ENCODE assay signal across 19 cellular contexts in the genomic region with DNA sequence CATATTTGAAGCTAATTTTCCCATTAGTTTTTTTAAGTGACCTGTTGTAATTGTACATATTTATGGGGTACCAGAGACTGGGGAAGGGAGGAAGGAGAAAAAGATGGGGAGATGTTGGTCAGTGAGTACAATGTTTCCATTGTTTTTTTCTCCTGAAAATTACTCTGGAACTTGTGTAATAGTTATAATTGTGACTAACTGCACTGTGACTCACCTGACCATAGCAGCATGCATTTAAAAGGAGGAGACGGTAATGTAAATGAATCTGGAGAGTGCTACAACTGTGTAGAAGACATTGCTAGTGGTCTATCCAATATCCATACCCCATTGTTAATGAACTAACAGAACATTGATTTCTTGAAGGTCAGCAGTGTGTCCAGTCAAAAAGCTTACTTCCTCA.
DNase-seq lines count a peak whose midpoint lies in the region; ATAC-seq and TF ChIP-seq lines count a peak whose summit lies in the region.
"Had no signal": no experiment of that assay in that cellular context is flagged by ENCODE, and none has a peak within 500 bp of the region (broad histone marks: within the 10 kb centered on the region; RNA-seq: fewer than 3 reads in every experiment).

No MANE protein-coding gene starts in this region.

- no TSS peak for BruUV-seq in MCF 10A (replicated peaks; lab: Mats Ljungman, UMichigan)

- H3K9me3 ChIP-seq in breast epithelium, result no peaks in the 10 kb centered on the region
- H3K9me3 ChIP-seq in RWPE2 (ENCODE audit: severe bottlenecking), result no peaks in the 10 kb centered on the region
- H3K9me3 ChIP-seq: A549, thoracic aorta had no signal

- H3K4me3 Mint-ChIP-seq in MCF 10A (ENCODE audit: unreplicated experiment), result no peak overlapping the region
- H3K4me3 Mint-ChIP-seq: CD14-positive monocyte; effector memory CD8-positive, alpha-beta T cell; IgD-negative memory B cell had no signal

- H3K9me3 Mint-ChIP-seq in MCF 10A (ENCODE audit: unreplicated experiment), result no peaks in the 10 kb centered on the region
- H3K9me3 Mint-ChIP-seq: IgD-negative memory B cell had no signal

- H3K27ac ChIP-seq in breast epithelium, result no peak overlapping the region
- peak overlapping the region; percentile 29 for H3K27ac ChIP-seq in RWPE2 (ENCODE audit: poor library complexity, severe bottlenecking)
- H3K27ac ChIP-seq: A549, PC-9, thoracic aorta had no signal

- TF ChIP-seq CTCF in MCF 10A (IDR thresholded peaks at IDR 0.05; ENCODE audit: unreplicated experiment) (no peak), breast epithelium (IDR thresholded peaks at IDR 0.05) (no peak), RWPE2 (IDR thresholded peaks at IDR 0.05; ENCODE audit: poor library complexity, severe bottlenecking) (no peak), fibroblast of pulmonary artery (IDR thresholded peaks at IDR 0.05; ENCODE audit: low read length, missing control alignments) (no peak)

- intact Hi-C loops in MCF 10A (cut with micrococcal nuclease) (no loop called here), breast epithelium (cut with DNase I; ENCODE audit: low total_unique reads) (no loop called here)

- no peaks in the 10 kb centered on the region for H3K4me1 ChIP-seq in breast epithelium
- peaks cover 10% of the 10 kb centered on the region for H3K4me1 ChIP-seq in RWPE2 (ENCODE audit: insufficient read depth, poor library complexity, severe bottlenecking)
- H3K4me1 ChIP-seq: A549 had no signal

- no peak overlapping the region for H3K27ac Mint-ChIP-seq in MCF 10A (ENCODE audit: low read depth, unreplicated experiment)
- H3K27ac Mint-ChIP-seq: effector memory CD8-positive, alpha-beta T cell; IgD-negative memory B cell had no signal

- no peaks in the 10 kb centered on the region for H3K27me3 Mint-ChIP-seq in MCF 10A (ENCODE audit: insufficient read depth, unreplicated experiment)
- H3K27me3 Mint-ChIP-seq: IgD-negative memory B cell had no signal

- TF ChIP-seq POLR2A in breast epithelium (IDR thresholded peaks at IDR 0.05), result no peak

- peaks cover 19% of the 10 kb centered on the region for H3K4me1 Mint-ChIP-seq in MCF 10A (ENCODE audit: insufficient read depth, unreplicated experiment)
- H3K4me1 Mint-ChIP-seq: CD14-positive monocyte, IgD-negative memory B cell had no signal

- DNase-seq in MCF 10A (ENCODE audit: unreplicated experiment) (peak; percentile 59), breast epithelium (ENCODE audit: low spot score in 2 of 2) (no peak), RWPE2 (ENCODE audit: low spot score) (no peak), fibroblast of pulmonary artery (ENCODE audit: low read depth) (peak; percentile 45), SKM-1 treated with dmso at 0.1 percent for 144 hours (lab: John Stamatoyannopoulos, UW; ENCODE audit: unreplicated experiment) (no peak), dedifferentiated amniotic fluid mesenchymal stem cell (ENCODE audit: extremely low spot score) (no peak)
- no peak for DNase-seq in activated CD8-positive, alpha-beta memory T cell treated with anti-CD3 and anti-CD28 coated beads for 24 hours
- DNase-seq: DMS153; effector memory CD8-positive, alpha-beta T cell; hippocampal formation; kidney; NCI-H2081; NCI-H526 treated with DMSO at 0.1 percent for 48 hours had no signal

- no peaks in the 10 kb centered on the region for H3K27me3 ChIP-seq in breast epithelium
- no peaks in the 10 kb centered on the region for H3K27me3 ChIP-seq in RWPE2 (ENCODE audit: insufficient read depth, poor library complexity, severe bottlenecking)

- POLR2A ChIA-PET in MCF 10A (lab: Yijun Ruan, JAX), result interaction anchor here (0.7 kb wide), 1 partner anchor 112 kb away, joined by 3 read pairs; no protein-coding TSS in a partner anchor

- ATAC-seq in RWPE2 (ENCODE audit: low read depth) (peak; percentile 98), HG03135 (IDR thresholded peaks at IDR 0.05; ENCODE audit: unreplicated experiment) (no peak)
- ATAC-seq: A549; effector memory CD8-positive, alpha-beta T cell had no signal

- H3K36me3 ChIP-seq in breast epithelium (no peaks in the 10 kb centered on the region), RWPE2 (ENCODE audit: low read depth) (no peaks in the 10 kb centered on the region)
- H3K36me3 ChIP-seq: thoracic aorta had no signal

- H3K36me3 Mint-ChIP-seq in MCF 10A (ENCODE audit: insufficient read depth, unreplicated experiment), result no peaks in the 10 kb centered on the region
- H3K36me3 Mint-ChIP-seq: CD14-positive monocyte, IgD-negative memory B cell had no signal

- CTCF ChIA-PET in MCF 10A (lab: Yijun Ruan, JAX), result interaction anchor here (0.7 to 0.9 kb wide), 2 partner anchors 22 to 526 kb away, joined by 3 read pairs; no protein-coding TSS in a partner anchor

- no peak overlapping the region for H3K4me3 ChIP-seq in breast epithelium
- no peak overlapping the region for H3K4me3 ChIP-seq in RWPE2 (ENCODE audit: severe bottlenecking)
- H3K4me3 ChIP-seq in fibroblast of pulmonary artery (replicated peaks; ENCODE audit: low read depth, low read length), result no peak overlapping the region
- H3K4me3 ChIP-seq: A549, PC-9, thoracic aorta had no signal

Comparison
In these comparisons a context has a peak if more than half of its experiments do, and no peak if none do; other contexts are left out.
1. DNase-seq: peak in MCF 10A (single experiment) and fibroblast of pulmonary artery (single experiment); none in breast epithelium (0 of 2), RWPE2 (single experiment), activated CD8-positive, alpha-beta memory T cell treated with anti-CD3 and anti-CD28 coated beads for 24 hours (single experiment), SKM-1 treated with dmso at 0.1 percent for 144 hours (single experiment) and dedifferentiated amniotic fluid mesenchymal stem cell (single experiment).